ENCODE assay signal across 8 cellular contexts in genomic region chr16:3501783-3502400, GRCh38. TPM values are rescaled to one million over a fixed set of nuclear protein-coding genes. Genes with fewer than 3 reads are reported as not detected.
DNase-seq lines count a peak whose midpoint lies in the region; ATAC-seq and TF ChIP-seq lines count a peak whose summit lies in the region.

No MANE protein-coding gene starts in this region.

- no peaks in the 10 kb centered on the region for H3K9me3 Mint-ChIP-seq in activated T-cell treated with anti-CD3 and anti-CD28 coated beads, Interleukin-2, amount 50 U/mL, for 72 hours
- H3K9me3 Mint-ChIP-seq in activated naive CD4-positive, alpha-beta T cell treated with anti-CD3 and anti-CD28 coated beads, Interleukin-2, amount 50 U/mL, for 72 hours, result no peaks in the 10 kb centered on the region

- no peaks in the 10 kb centered on the region for H3K9me3 ChIP-seq in transverse colon

- peaks cover 65% of the 10 kb centered on the region for H3K4me1 Mint-ChIP-seq in activated T-cell treated with anti-CD3 and anti-CD28 coated beads, Interleukin-2, amount 50 U/mL, for 72 hours (ENCODE audit: low read depth)

- H3K27me3 Mint-ChIP-seq in activated T-cell treated with anti-CD3 and anti-CD28 coated beads, Interleukin-2, amount 50 U/mL, for 72 hours (ENCODE audit: low read depth), result no peaks in the 10 kb centered on the region

- no peak for TF ChIP-seq POLR2A in transverse colon (IDR thresholded peaks at IDR 0.05)

- TF ChIP-seq CTCF in transverse colon (IDR thresholded peaks at IDR 0.05), result no peak

- peaks cover 3 to 5% of the 10 kb centered on the region in 2 donors for H3K36me3 Mint-ChIP-seq in activated T-cell treated with anti-CD3 and anti-CD28 coated beads, Interleukin-2, amount 50 U/mL, for 72 hours (ENCODE audit: insufficient read depth in 2 of 2)
- H3K36me3 Mint-ChIP-seq in activated naive CD4-positive, alpha-beta T cell treated with anti-CD3 and anti-CD28 coated beads, Interleukin-2, amount 50 U/mL, for 72 hours, result peaks cover 17 to 26% of the 10 kb centered on the region in 2 donors

- H3K27ac ChIP-seq in transverse colon, result peak overlapping the region in 3 of 4 donors; percentile 82 to 88 (median 85)

- WGBS in transverse colon (ENCODE audit: low coverage in 1 of 2), 2 donors, result 73 to 88% methylated on average over 8 to 22 of the region's 22 CpGs

- intact Hi-C loops in transverse colon (cut with DNase I; ENCODE audit: low total_unique reads), result no loop called here

- in situ Hi-C loops in transverse colon (cut with MboI; ENCODE audit: low pct_ligation_motif_present in 1 of 4, low pct_unique_long_range_greater_than_20kb in 1 of 4, low sequenced_read_pairs in 3 of 4), result no loop called here

- no peaks in the 10 kb centered on the region for H3K27me3 ChIP-seq in transverse colon

- no peak for ATAC-seq in activated T-cell treated with anti-CD3 and anti-CD28 coated beads, Interleukin-2, amount 50 U/mL, for 72 hours (replicated peaks in 1 of 2)
- no peak for ATAC-seq in activated naive CD4-positive, alpha-beta T cell treated with anti-CD3 and anti-CD28 coated beads, Interleukin-2, amount 50 U/mL, for 72 hours
- ATAC-seq in HG03039 (IDR thresholded peaks at IDR 0.05; ENCODE audit: unreplicated experiment) (no peak), GM18520 (IDR thresholded peaks at IDR 0.05; ENCODE audit: unreplicated experiment) (no peak), HG03521 (IDR thresholded peaks at IDR 0.05; ENCODE audit: unreplicated experiment) (no peak)

- H3K4me1 ChIP-seq in transverse colon, result peaks cover 0 to 26% (median 8%) of the 10 kb centered on the region in 4 donors

- H3K36me3 ChIP-seq in transverse colon, result peaks cover 0 to 11% (median 0%) of the 10 kb centered on the region in 4 donors

- H3K4me3 Mint-ChIP-seq in activated T-cell treated with anti-CD3 and anti-CD28 coated beads, Interleukin-2, amount 50 U/mL, for 72 hours, result peak overlapping the region; percentile 88 to 94

- H3K4me3 ChIP-seq in transverse colon, result peak overlapping the region; percentile 68 to 98 (median 76)

- no peak for TF ChIP-seq EP300 in transverse colon (IDR thresholded peaks at IDR 0.05; ENCODE audit: low read depth)

- no peak for DNase-seq in activated T-cell treated with anti-CD3 and anti-CD28 coated beads, Interleukin-2, amount 50 U/mL, for 72 hours
- DNase-seq in activated T-cell treated with anti-CD3 and anti-CD28 coated beads for 4 hours, result no peak
- DNase-seq in activated naive CD4-positive, alpha-beta T cell treated with anti-CD3 and anti-CD28 coated beads, Interleukin-2, amount 50 U/mL, for 72 hours (ENCODE audit: low spot score in 2 of 2), result no peak
- peak; percentile 31 for DNase-seq in left kidney (ENCODE audit: low read depth, low spot score)
- DNase-seq in transverse colon, result no peak

- H3K27ac Mint-ChIP-seq in activated T-cell treated with anti-CD3 and anti-CD28 coated beads, Interleukin-2, amount 50 U/mL, for 72 hours, result peak overlapping the region; percentile 73
- peak overlapping the region; percentile 97 to 99 for H3K27ac Mint-ChIP-seq in activated naive CD4-positive, alpha-beta T cell treated with anti-CD3 and anti-CD28 coated beads, Interleukin-2, amount 50 U/mL, for 72 hours

RNA-seq across cellular contexts. Expression of gene CLUAP1, which starts 1.1 kb away (rescaled TPM):
- 10 to 100 TPM; 16.8 to 18.2 TPM for total RNA-seq in activated T-cell treated with anti-CD3 and anti-CD28 coated beads, Interleukin-2, amount 50 U/mL, for 72 hours
- total RNA-seq in activated naive CD4-positive, alpha-beta T cell treated with anti-CD3 and anti-CD28 coated beads, Interleukin-2, amount 50 U/mL, for 72 hours, result 10 to 100 TPM; 15.5 to 20.0 TPM
- total RNA-seq in transverse colon, result 10 to 100 TPM in 1 of 4 donors, 1 to 10 TPM in 3; 3.4 to 84.0 (median 8.4) TPM

RNA-seq across cellular contexts. Expression of gene C16orf90, which starts 6.6 kb away (rescaled TPM):
- total RNA-seq in activated T-cell treated with anti-CD3 and anti-CD28 coated beads, Interleukin-2, amount 50 U/mL, for 72 hours, result not detected
- under 1 TPM in 1 of 2 donors, not detected in 1; 0.25 TPM for total RNA-seq in activated naive CD4-positive, alpha-beta T cell treated with anti-CD3 and anti-CD28 coated beads, Interleukin-2, amount 50 U/mL, for 72 hours
- not detected for total RNA-seq in transverse colon

RNA-seq across cellular contexts. Expression of gene NAA60, which starts 58.4 kb away (rescaled TPM):
- 10 to 100 TPM; 58.5 to 69.7 TPM for total RNA-seq in activated T-cell treated with anti-CD3 and anti-CD28 coated beads, Interleukin-2, amount 50 U/mL, for 72 hours
- 10 to 100 TPM; 29.2 to 40.1 TPM for total RNA-seq in activated naive CD4-positive, alpha-beta T cell treated with anti-CD3 and anti-CD28 coated beads, Interleukin-2, amount 50 U/mL, for 72 hours
- 100 to 1,000 TPM in 1 of 4 donors, 10 to 100 TPM in 3; 57.3 to 247 (median 72.9) TPM for total RNA-seq in transverse colon

RNA-seq across cellular contexts. Expression of gene ZNF597, which starts 58.6 kb away (rescaled TPM):
- total RNA-seq in activated T-cell treated with anti-CD3 and anti-CD28 coated beads, Interleukin-2, amount 50 U/mL, for 72 hours, result 1 to 10 TPM; 3.8 to 4.5 TPM
- 1 to 10 TPM; 2.0 to 3.1 TPM for total RNA-seq in activated naive CD4-positive, alpha-beta T cell treated with anti-CD3 and anti-CD28 coated beads, Interleukin-2, amount 50 U/mL, for 72 hours
- 1 to 10 TPM in 2 of 4 donors, under 1 TPM in 2; 0.37 to 2.4 (median 0.91) TPM for total RNA-seq in transverse colon
